In genomic region chr19:38071647-38072046, GRCh38 we compare ENCODE assay signal across 18 cellular contexts.
DNase-seq lines count a peak whose midpoint lies in the region; ATAC-seq and TF ChIP-seq lines count a peak whose summit lies in the region.
"Had no signal": no experiment of that assay in that cellular context is flagged by ENCODE, and none has a peak within 500 bp of the region (broad histone marks: within the 10 kb centered on the region; RNA-seq: fewer than 3 reads in every experiment).

No MANE protein-coding gene starts in this region.

- H3K27ac ChIP-seq in C4-2B (peak overlapping the region; percentile 95), spleen (no peak overlapping the region)
- H3K27ac ChIP-seq: SJSA1 had no signal

- H3K27me3 ChIP-seq in spleen (replicated peaks in 1 of 7): no peaks in the 10 kb centered on the region
- H3K27me3 ChIP-seq: BE2C, SJSA1 had no signal

- ATAC-seq in stimulated activated memory B cell treated with anti-CD40 and anti-IgM and Interleukin-4, amounts not matched to agents 10 μg/mL and 1 μg/mL and 100 μg/mL, for 72 hours: no peak
- no peak for ATAC-seq in HG03457 (IDR thresholded peaks at IDR 0.05; ENCODE audit: unreplicated experiment)
- ATAC-seq: Right ventricle myocardium inferior had no signal

- H3K4me3 ChIP-seq in spleen: no peak overlapping the region
- H3K4me3 ChIP-seq: SJSA1 had no signal

- no peaks in the 10 kb centered on the region for H3K27me3 Mint-ChIP-seq in IgD-negative memory B cell
- H3K27me3 Mint-ChIP-seq in glutamatergic neuron (ENCODE audit: unreplicated experiment): peaks cover 35% of the 10 kb centered on the region
- H3K27me3 Mint-ChIP-seq in stimulated activated memory B cell treated with anti-CD40 and anti-IgM and Interleukin-4, amounts not matched to agents 10 μg/mL and 1 μg/mL and 100 μg/mL, for 72 hours: no peaks in the 10 kb centered on the region
- H3K27me3 Mint-ChIP-seq: CD4-positive, CD25-positive, alpha-beta regulatory T cell had no signal

- H3K27ac Mint-ChIP-seq in IgD-negative memory B cell (peak overlapping the region in 2 of 3 donors; percentile 82 to 89), glutamatergic neuron (ENCODE audit: unreplicated experiment) (no peak overlapping the region)
- peak overlapping the region; percentile 66 for H3K27ac Mint-ChIP-seq in stimulated activated memory B cell treated with anti-CD40 and anti-IgM and Interleukin-4, amounts not matched to agents 10 μg/mL and 1 μg/mL and 100 μg/mL, for 72 hours

- H3K4me3 Mint-ChIP-seq in IgD-negative memory B cell: no peak overlapping the region
- H3K4me3 Mint-ChIP-seq in glutamatergic neuron (ENCODE audit: unreplicated experiment): peak overlapping the region; percentile 16
- H3K4me3 Mint-ChIP-seq in stimulated activated memory B cell treated with anti-CD40 and anti-IgM and Interleukin-4, amounts not matched to agents 10 μg/mL and 1 μg/mL and 100 μg/mL, for 72 hours: no peak overlapping the region
- H3K4me3 Mint-ChIP-seq: CD4-positive, CD25-positive, alpha-beta regulatory T cell had no signal

- H3K9me3 Mint-ChIP-seq in IgD-negative memory B cell (no peaks in the 10 kb centered on the region), glutamatergic neuron (ENCODE audit: unreplicated experiment) (peaks cover 26% of the 10 kb centered on the region)
- H3K9me3 Mint-ChIP-seq in stimulated activated memory B cell treated with anti-CD40 and anti-IgM and Interleukin-4, amounts not matched to agents 10 μg/mL and 1 μg/mL and 100 μg/mL, for 72 hours: no peaks in the 10 kb centered on the region

- no peaks in the 10 kb centered on the region for H3K4me1 ChIP-seq in spleen
- H3K4me1 ChIP-seq: BE2C had no signal

- H3K4me1 Mint-ChIP-seq in IgD-negative memory B cell (peaks cover 1 to 9% (median 2%) of the 10 kb centered on the region in 3 donors), glutamatergic neuron (ENCODE audit: low read depth, unreplicated experiment) (peaks cover 53% of the 10 kb centered on the region)
- peaks cover 33% of the 10 kb centered on the region for H3K4me1 Mint-ChIP-seq in stimulated activated memory B cell treated with anti-CD40 and anti-IgM and Interleukin-4, amounts not matched to agents 10 μg/mL and 1 μg/mL and 100 μg/mL, for 72 hours

- DNase-seq in glutamatergic neuron (no peak), GDM1 (lab: John Stamatoyannopoulos, UW) (no peak), spleen (no peak), HT-29 (ENCODE audit: low spot score) (no peak)
- DNase-seq: BE2C; CD4-positive, CD25-positive, alpha-beta regulatory T cell; DND-41; NCI-H1417; NCI-H1694 treated with DMSO at 0.1 percent for 48 hours; NCI-H446; NCI-H526; OCI-M1 had no signal

- WGBS in spleen, 5 donors: 95 to 99% (median 96%) methylated on average over 5 of the region's 5 CpGs

- TF ChIP-seq CTCF in C4-2B (conservative IDR thresholded peaks at IDR 0.05) (no peak), glutamatergic neuron (IDR thresholded peaks at IDR 0.05; ENCODE audit: partially characterized antibody, unreplicated experiment) (no peak), spleen (IDR thresholded peaks at IDR 0.05 in 8 of 11, conservative IDR thresholded peaks at IDR 0.05 in 3 of 11) (no peak)

- peaks cover 0 to 28% (median 0%) of the 10 kb centered on the region in 6 donors for H3K36me3 ChIP-seq in spleen
- H3K36me3 ChIP-seq: BE2C, SJSA1 had no signal

- intact Hi-C loops in spleen (cut with DNase I; ENCODE audit: low total_unique reads): no loop called here

- H3K9me3 ChIP-seq in spleen: peaks cover 0 to 6% (median 4%) of the 10 kb centered on the region in 8 donors
- H3K9me3 ChIP-seq: BE2C, SJSA1 had no signal

- TF ChIP-seq POLR2A in spleen (IDR thresholded peaks at IDR 0.05): no peak

- H3K36me3 Mint-ChIP-seq in IgD-negative memory B cell: peaks cover 7% of the 10 kb centered on the region
- peaks cover 4% of the 10 kb centered on the region for H3K36me3 Mint-ChIP-seq in glutamatergic neuron (ENCODE audit: unreplicated experiment)
- H3K36me3 Mint-ChIP-seq in stimulated activated memory B cell treated with anti-CD40 and anti-IgM and Interleukin-4, amounts not matched to agents 10 μg/mL and 1 μg/mL and 100 μg/mL, for 72 hours: peaks cover 41% of the 10 kb centered on the region
